9 cellular contexts compared by ENCODE assay signal in the genomic region with DNA sequence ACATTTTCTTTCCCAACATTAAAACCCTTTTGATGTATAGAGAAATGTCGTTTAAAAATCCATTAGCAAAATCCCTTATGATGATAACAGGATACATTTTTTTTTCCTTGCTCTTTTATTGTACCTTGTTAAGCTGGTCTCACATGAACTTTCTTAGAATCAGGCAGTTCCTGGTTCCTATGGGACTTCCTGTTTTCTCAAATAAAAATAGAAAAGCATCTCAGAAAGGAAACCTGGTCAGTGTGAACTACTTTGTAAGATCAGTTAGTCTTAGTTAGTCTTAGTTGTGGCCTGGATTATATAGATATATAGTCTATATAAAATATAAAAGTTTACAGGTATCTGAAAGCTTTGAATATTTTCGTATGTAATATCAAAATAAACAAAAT.
DNase-seq lines count a peak whose midpoint lies in the region; ATAC-seq and TF ChIP-seq lines count a peak whose summit lies in the region.
"Had no signal": no experiment of that assay in that cellular context is flagged by ENCODE, and none has a peak within 500 bp of the region (broad histone marks: within the 10 kb centered on the region; RNA-seq: fewer than 3 reads in every experiment).

No MANE protein-coding gene starts in this region.

- ATAC-seq in GM18498 (IDR thresholded peaks at IDR 0.05; ENCODE audit: unreplicated experiment) = peak; percentile 70
- ATAC-seq in GM21529 (IDR thresholded peaks at IDR 0.05; ENCODE audit: unreplicated experiment) = peak; percentile 90

- peaks cover 26% of the 10 kb centered on the region for H3K36me3 ChIP-seq in KOPT-K1 (ENCODE audit: insufficient read depth, low read length)
- H3K36me3 ChIP-seq: heart left ventricle had no signal

- H3K27ac ChIP-seq in KOPT-K1 (ENCODE audit: low read depth, low read length, poor library complexity, severe bottlenecking) (peak overlapping the region; percentile 26), substantia nigra (ENCODE audit: low read depth, low read length, poor library complexity, severe bottlenecking) (no peak overlapping the region)

- no peaks in the 10 kb centered on the region for H3K9me3 ChIP-seq in KOPT-K1 (ENCODE audit: insufficient read depth, low read length, poor library complexity, severe bottlenecking)
- H3K9me3 ChIP-seq: heart left ventricle had no signal

- in situ Hi-C loops in GM13977 (cut with MboI; ENCODE audit: low pct_unique_long_range_greater_than_20kb, low sequenced_read_pairs, unreplicated experiment) = no loop called here

- DNase-seq in fibroblast of pulmonary artery (ENCODE audit: low read depth) = peak; percentile 16
- no peak for DNase-seq in NCI-H446 treated with DMSO at 0.1 percent for 48 hours (lab: John Stamatoyannopoulos, UW)
- DNase-seq in substantia nigra (lab: John Stamatoyannopoulos, UW) = no peak
- DNase-seq in GM13977 (ENCODE audit: low spot score) = no peak
- DNase-seq in SW480 (ENCODE audit: low spot score) = no peak
- DNase-seq: heart left ventricle had no signal

- TF ChIP-seq CTCF in fibroblast of pulmonary artery (IDR thresholded peaks at IDR 0.05; ENCODE audit: low read length, missing control alignments) (no peak), GM13977 (IDR thresholded peaks at IDR 0.05; ENCODE audit: extremely low read depth, insufficient read depth, missing control alignments) (no peak)

- no peak overlapping the region for H3K4me3 ChIP-seq in fibroblast of pulmonary artery (replicated peaks; ENCODE audit: low read depth, low read length)
- H3K4me3 ChIP-seq: heart left ventricle had no signal
